In the genomic region with DNA sequence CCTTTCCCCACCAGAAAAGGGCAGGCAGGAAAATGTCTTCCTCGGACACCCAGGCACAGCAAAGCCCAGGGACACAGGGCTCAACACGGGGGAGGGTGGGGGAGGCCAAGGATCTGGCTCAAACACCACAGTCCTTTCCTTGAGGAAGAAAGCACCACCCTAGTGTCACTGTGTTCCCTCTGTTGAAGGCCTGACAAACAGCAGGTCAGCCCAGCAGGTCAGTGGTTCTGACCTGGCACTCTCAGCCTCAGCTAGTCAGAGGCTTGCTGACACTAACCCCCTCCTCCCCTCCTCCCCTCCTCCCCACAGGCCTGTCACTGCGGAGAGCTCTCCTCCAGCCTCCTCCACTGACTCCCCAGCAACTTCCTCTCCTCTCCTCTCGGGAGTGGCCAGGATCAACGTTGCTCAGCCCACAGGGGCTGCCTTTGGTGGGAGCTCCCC, we compare ENCODE assay signal across 19 cellular contexts.
DNase-seq lines count a peak whose midpoint lies in the region; ATAC-seq and TF ChIP-seq lines count a peak whose summit lies in the region.
"Had no signal": no experiment of that assay in that cellular context is flagged by ENCODE, and none has a peak within 500 bp of the region (broad histone marks: within the 10 kb centered on the region; RNA-seq: fewer than 3 reads in every experiment).

No MANE protein-coding gene starts in this region.

- intact Hi-C loops in sigmoid colon (cut with DNase I) = no loop called here

- no peak for TF ChIP-seq POLR2A in sigmoid colon (IDR thresholded peaks at IDR 0.05)

- H3K4me1 ChIP-seq in SJCRH30 = peaks cover 84% of the 10 kb centered on the region
- peaks cover 0 to 13% (median 3%) of the 10 kb centered on the region in 4 donors for H3K4me1 ChIP-seq in sigmoid colon
- H3K4me1 ChIP-seq: parathyroid adenoma, Peyer's patch, thyroid gland had no signal

- no peaks in the 10 kb centered on the region for H3K4me1 Mint-ChIP-seq in stimulated activated naive CD8-positive, alpha-beta T cell treated with anti-CD3 and anti-CD28 coated beads, Interleukin-15, amount 100 ng/mL, for 72 hours

- H3K27ac ChIP-seq in SJCRH30 (peak overlapping the region; percentile 86; the same call in 1 of the 2 replicates), sigmoid colon (no peak overlapping the region)
- H3K27ac ChIP-seq: 22Rv1; BLaER1 treated with 17β-estradiol and CSF1 and Interleukin-3, amounts not matched to agents 10 nM and 100 nM; parathyroid adenoma; Peyer's patch; thyroid gland had no signal

- H3K4me3 Mint-ChIP-seq in stimulated activated naive CD8-positive, alpha-beta T cell treated with anti-CD3 and anti-CD28 coated beads, Interleukin-15, amount 100 ng/mL, for 72 hours = no peak overlapping the region
- H3K4me3 Mint-ChIP-seq: effector memory CD8-positive, alpha-beta T cell had no signal

- no peaks in the 10 kb centered on the region for H3K36me3 ChIP-seq in SJCRH30
- H3K36me3 ChIP-seq in sigmoid colon = no peaks in the 10 kb centered on the region
- no peaks in the 10 kb centered on the region for H3K36me3 ChIP-seq in MG63
- H3K36me3 ChIP-seq: BLaER1 treated with 17β-estradiol and CSF1 and Interleukin-3, amounts not matched to agents 10 nM and 100 nM; Peyer's patch; spleen; thyroid gland had no signal

- DNase-seq in NCI-H82 (lab: John Stamatoyannopoulos, UW) = peak; percentile 37
- DNase-seq in NCI-H82 treated with DMSO at 0.1 percent for 48 hours (lab: John Stamatoyannopoulos, UW; ENCODE audit: unreplicated experiment) = no peak
- DNase-seq in SJCRH30 = no peak
- DNase-seq in left kidney (ENCODE audit: low read depth, low spot score) = peak; percentile 52
- DNase-seq in sigmoid colon = peak; percentile 28
- DNase-seq in MG63 = no peak
- no peak for DNase-seq in UCSD-AML1 (lab: John Stamatoyannopoulos, UW; ENCODE audit: unreplicated experiment)
- no peak for DNase-seq in stimulated activated naive CD8-positive, alpha-beta T cell treated with anti-CD3 and anti-CD28 coated beads, Interleukin-15, amount 100 ng/mL, for 72 hours
- DNase-seq: activated effector memory CD4-positive, alpha-beta T cell treated with anti-CD3 and anti-CD28 coated beads, Interleukin-2, amount 50 U/mL, for 16 hours; DMS 273 treated with DMSO at 0.1 percent for 48 hours; effector memory CD8-positive, alpha-beta T cell; NCI-H1105 treated with DMSO at 0.1 percent for 48 hours; NCI-H2171; spleen; thyroid gland had no signal

- H3K27me3 Mint-ChIP-seq in stimulated activated naive CD8-positive, alpha-beta T cell treated with anti-CD3 and anti-CD28 coated beads, Interleukin-15, amount 100 ng/mL, for 72 hours = peaks cover 11% of the 10 kb centered on the region

- TF ChIP-seq EP300 in sigmoid colon (IDR thresholded peaks at IDR 0.05) = no peak

- H3K9me3 Mint-ChIP-seq in stimulated activated naive CD8-positive, alpha-beta T cell treated with anti-CD3 and anti-CD28 coated beads, Interleukin-15, amount 100 ng/mL, for 72 hours = no peaks in the 10 kb centered on the region
- H3K9me3 Mint-ChIP-seq: effector memory CD8-positive, alpha-beta T cell had no signal

- no peaks in the 10 kb centered on the region for H3K27me3 ChIP-seq in SJCRH30
- H3K27me3 ChIP-seq in sigmoid colon = peaks cover 0 to 5% (median 0%) of the 10 kb centered on the region in 3 donors
- no peaks in the 10 kb centered on the region for H3K27me3 ChIP-seq in MG63
- H3K27me3 ChIP-seq: BLaER1 treated with 17β-estradiol and CSF1 and Interleukin-3, amounts not matched to agents 10 nM and 100 nM; Peyer's patch; spleen; thyroid gland had no signal

- H3K9me3 ChIP-seq in SJCRH30 (replicated peaks) (no peaks in the 10 kb centered on the region), sigmoid colon (no peaks in the 10 kb centered on the region), MG63 (no peaks in the 10 kb centered on the region)
- H3K9me3 ChIP-seq: BLaER1 treated with 17β-estradiol and CSF1 and Interleukin-3, amounts not matched to agents 10 nM and 100 nM; Peyer's patch; spleen; thyroid gland had no signal

- TF ChIP-seq CTCF in sigmoid colon (IDR thresholded peaks at IDR 0.05) = no peak

- WGBS in sigmoid colon, 2 donors = 50 to 59% methylated on average over 5 of the region's 5 CpGs

- no peak for ATAC-seq in stimulated activated naive CD8-positive, alpha-beta T cell treated with anti-CD3 and anti-CD28 coated beads, Interleukin-15, amount 100 ng/mL, for 72 hours
- ATAC-seq: effector memory CD8-positive, alpha-beta T cell had no signal

- H3K4me3 ChIP-seq in SJCRH30 (no peak overlapping the region), sigmoid colon (no peak overlapping the region), MG63 (no peak overlapping the region)
- H3K4me3 ChIP-seq: BLaER1 treated with 17β-estradiol and CSF1 and Interleukin-3, amounts not matched to agents 10 nM and 100 nM; Peyer's patch; spleen; thyroid gland had no signal

- no peak overlapping the region for H3K27ac Mint-ChIP-seq in stimulated activated naive CD8-positive, alpha-beta T cell treated with anti-CD3 and anti-CD28 coated beads, Interleukin-15, amount 100 ng/mL, for 72 hours
- H3K27ac Mint-ChIP-seq: effector memory CD8-positive, alpha-beta T cell had no signal

Comparison
In these comparisons a context has a peak if more than half of its experiments do, and no peak if none do; other contexts are left out.
1. DNase-seq: peak in NCI-H82 (single experiment), left kidney (single experiment) and sigmoid colon (single experiment); none in NCI-H82 treated with DMSO at 0.1 percent for 48 hours (single experiment), SJCRH30 (0 of 2), MG63 (single experiment), UCSD-AML1 (single experiment) and stimulated activated naive CD8-positive, alpha-beta T cell treated with anti-CD3 and anti-CD28 coated beads, Interleukin-15, amount 100 ng/mL, for 72 hours (0 of 2).